In the genomic region with DNA sequence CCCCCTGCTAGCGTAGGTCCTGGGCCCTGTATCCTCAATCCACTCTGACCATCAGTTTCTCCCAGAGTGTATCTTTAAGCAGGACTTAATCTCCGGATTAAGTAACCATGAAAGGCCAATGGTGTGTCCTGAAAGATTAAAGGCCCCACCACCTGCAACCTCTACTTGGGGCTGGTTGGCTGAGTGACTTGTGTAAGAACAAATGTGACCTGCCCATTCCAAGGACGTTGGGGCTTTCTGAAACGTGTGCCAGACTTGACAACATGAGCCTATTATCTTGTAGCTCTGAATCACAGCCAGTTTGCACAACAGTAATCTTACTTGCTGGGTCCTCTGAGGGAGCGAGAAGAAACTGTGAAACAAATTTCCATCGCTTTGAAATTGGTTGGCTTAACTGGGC, we compare ENCODE assay signal across 29 cellular contexts. TPM values are rescaled to one million over a fixed set of nuclear protein-coding genes. Genes with fewer than 3 reads are reported as not detected.
"Had no signal": no experiment of that assay in that cellular context is flagged by ENCODE, and none has a peak within 500 bp of the region (broad histone marks: within the 10 kb centered on the region; RNA-seq: fewer than 3 reads in every experiment).

No MANE protein-coding gene starts in this region.

- H3K36me3 ChIP-seq: breast epithelium, esophagus muscularis mucosa, heart left ventricle, sigmoid colon, tibial nerve had no signal

- H3K4me3 Mint-ChIP-seq: activated naive CD4-positive, alpha-beta T cell treated with anti-CD3 and anti-CD28 coated beads, Interleukin-2, amount 10 ng/mL, durations not matched to agents 7 days and 5 days; activated naive CD8-positive, alpha-beta T cell treated with anti-CD3 and anti-CD28 coated beads, Interleukin-2, amount 10 ng/mL, durations not matched to agents 7 days and 5 days; stimulated activated memory B cell treated with anti-CD40 and anti-IgM and Interleukin-4, amounts not matched to agents 10 μg/mL and 1 μg/mL and 100 μg/mL, for 72 hours; stimulated activated naive CD8-positive, alpha-beta T cell treated with anti-CD3 and anti-CD28 coated beads, Interleukin-15, amount 100 ng/mL, for 72 hours had no signal

- H3K9me3 Mint-ChIP-seq: activated naive CD4-positive, alpha-beta T cell treated with anti-CD3 and anti-CD28 coated beads, Interleukin-2, amount 10 ng/mL, durations not matched to agents 7 days and 5 days; activated naive CD8-positive, alpha-beta T cell treated with anti-CD3 and anti-CD28 coated beads, Interleukin-2, amount 10 ng/mL, durations not matched to agents 7 days and 5 days; neural crest cell; stimulated activated naive CD8-positive, alpha-beta T cell treated with anti-CD3 and anti-CD28 coated beads, Interleukin-15, amount 100 ng/mL, for 72 hours had no signal

- DNase-seq: activated CD4-positive, alpha-beta T cell treated with anti-CD3 and anti-CD28 coated beads for 48 hours; activated CD4-positive, alpha-beta T cell treated with anti-CD3 and anti-CD28 coated beads, Interleukin-2, amount 50 U/mL, for 48 hours; activated CD8-positive, alpha-beta memory T cell treated with anti-CD3 and anti-CD28 coated beads, Interleukin-2, amount 50 U/mL, for 4 hours; activated gamma-delta T cell; activated naive CD4-positive, alpha-beta T cell treated with anti-CD3 and anti-CD28 coated beads, Interleukin-2, amount 10 ng/mL, durations not matched to agents 7 days and 5 days; activated naive CD8-positive, alpha-beta T cell treated with anti-CD3 and anti-CD28 coated beads, Interleukin-2, amount 10 ng/mL, durations not matched to agents 7 days and 5 days; activated T-cell treated with anti-CD3 and anti-CD28 coated beads, Interleukin-2, amount 50 U/mL, for 1 hour; amygdala; central memory CD4-positive, alpha-beta T cell; foreskin keratinocyte; heart left ventricle; midbrain; naive thymus-derived CD8-positive, alpha-beta T cell; sigmoid colon; small intestine; stimulated activated CD4-positive, alpha-beta T cell treated with anti-CD3 and anti-CD28 coated beads, Interleukin-1b, Interleukin-23, amount 100 ng/mL, for 48 hours; stimulated activated CD4-positive, alpha-beta T cell treated with anti-CD3 and anti-CD28 coated beads, Interleukin-4, amount 100 ng/mL, for 4 hours; stimulated activated CD8-positive, alpha-beta memory T cell treated with anti-CD3 and anti-CD28 coated beads, Interleukin-4, amount 100 ng/mL, for 48 hours; stimulated activated naive CD8-positive, alpha-beta T cell treated with anti-CD3 and anti-CD28 coated beads, Interleukin-15, amount 100 ng/mL, for 72 hours had no signal

- H3K9me3 ChIP-seq: breast epithelium, esophagus muscularis mucosa, heart left ventricle, sigmoid colon, tibial nerve had no signal

- H3K27me3 ChIP-seq: breast epithelium, esophagus muscularis mucosa, foreskin keratinocyte, heart left ventricle, sigmoid colon, tibial nerve had no signal

- H3K4me3 ChIP-seq: breast epithelium, esophagus muscularis mucosa, heart left ventricle, sigmoid colon, tibial nerve had no signal

- ATAC-seq: foreskin keratinocyte; heart left ventricle; naive thymus-derived CD8-positive, alpha-beta T cell; stimulated activated memory B cell treated with anti-CD40 and anti-IgM and Interleukin-4, amounts not matched to agents 10 μg/mL and 1 μg/mL and 100 μg/mL, for 72 hours; stimulated activated naive CD8-positive, alpha-beta T cell treated with anti-CD3 and anti-CD28 coated beads, Interleukin-15, amount 100 ng/mL, for 72 hours had no signal

- H3K36me3 Mint-ChIP-seq: activated naive CD4-positive, alpha-beta T cell treated with anti-CD3 and anti-CD28 coated beads, Interleukin-2, amount 10 ng/mL, durations not matched to agents 7 days and 5 days; activated naive CD8-positive, alpha-beta T cell treated with anti-CD3 and anti-CD28 coated beads, Interleukin-2, amount 10 ng/mL, durations not matched to agents 7 days and 5 days; naive thymus-derived CD8-positive, alpha-beta T cell; stimulated activated memory B cell treated with anti-CD40 and anti-IgM and Interleukin-4, amounts not matched to agents 10 μg/mL and 1 μg/mL and 100 μg/mL, for 72 hours had no signal

- H3K4me1 ChIP-seq: breast epithelium had no signal

- H3K27ac ChIP-seq: breast epithelium, esophagus muscularis mucosa, foreskin keratinocyte, heart left ventricle, sigmoid colon, tibial nerve had no signal

RNA-seq across cellular contexts. Expression of a gene that starts 3.1 kb away (rescaled TPM):
- total RNA-seq: naive thymus-derived CD8-positive, alpha-beta T cell had no signal

RNA-seq across cellular contexts. Expression of a gene that starts 34.5 kb away (rescaled TPM):
- total RNA-seq: activated CD8-positive, alpha-beta memory T cell treated with anti-CD3 and anti-CD28 coated beads for 36 hours; activated naive CD8-positive, alpha-beta T cell treated with anti-CD3 and anti-CD28 coated beads, Interleukin-2, amount 10 ng/mL, durations not matched to agents 7 days and 5 days; esophagus muscularis mucosa; foreskin keratinocyte; kidney epithelial cell; naive thymus-derived CD8-positive, alpha-beta T cell; neural crest cell; osteoblast; posterior vena cava; sigmoid colon; T-helper 1 cell treated with Interleukin-12 subunit alpha and Interleukin-12 subunit beta and Interleukin-4 antibody, amounts not matched to agents 30 ng/mL and 1 ng/mL, for 36 hours; tibial nerve had no signal
- polyA plus RNA-seq: foreskin keratinocyte; naive thymus-derived CD8-positive, alpha-beta T cell; sigmoid colon; small intestine had no signal
